Comparison of ENCODE assay signal across 24 cellular contexts in genomic region chr2:85831735-85832134, GRCh38. TPM values are rescaled to one million over a fixed set of nuclear protein-coding genes. Genes with fewer than 3 reads are reported as not detected.
DNase-seq lines count a peak whose midpoint lies in the region; ATAC-seq, FAIRE-seq and TF ChIP-seq lines count a peak whose summit lies in the region.
"Had no signal": no experiment of that assay in that cellular context is flagged by ENCODE, and none has a peak within 500 bp of the region (broad histone marks: within the 10 kb centered on the region; RNA-seq: fewer than 3 reads in every experiment).

No MANE protein-coding gene starts in this region.

- POLR2A ChIA-PET in activated CD8-positive, alpha-beta T cell treated with anti-CD3 and anti-CD28 coated beads for 36 hours (lab: Charles Lee), result interaction anchor here (0.6 to 2.2 kb wide), 5 partner anchors 8 to 802 kb away, joined by 3 to 10 read pairs (median 3); partner anchors contain the start of gene ST3GAL5
- POLR2A ChIA-PET in activated CD8-positive, alpha-beta T cell treated with anti-CD3 and anti-CD28 coated beads, Interleukin-2, amount 10 ng/mL, durations not matched to agents 7 days and 5 days (lab: Charles Lee), result interaction anchor here (1.0 kb wide), 1 partner anchor 205 kb away, joined by 3 read pairs; no protein-coding TSS in a partner anchor
- POLR2A ChIA-PET in GM12878 (lab: Charles Lee), result interaction anchor here (0.6 to 2.5 kb wide), 5 partner anchors 28 to 415 kb away, joined by 3 to 11 read pairs (median 4); no protein-coding TSS in a partner anchor

- TF ChIP-seq CTCF in activated CD8-positive, alpha-beta T cell treated with anti-CD3 and anti-CD28 coated beads for 36 hours (IDR thresholded peaks at IDR 0.05), result no peak
- TF ChIP-seq CTCF in GM06990 (IDR thresholded peaks at IDR 0.05; ENCODE audit: insufficient read depth, low read length, poor library complexity, severe bottlenecking) (no peak), GM12878 (IDR thresholded peaks at IDR 0.05 in 2 of 3, conservative IDR thresholded peaks at IDR 0.05 in 1 of 3; ENCODE audit: control insufficient read depth in 2 of 3, extremely low read depth in 1 of 3, insufficient read depth in 1 of 3, low read depth in 3 of 3, low read length in 3 of 3) (no peak)

- no peak for TF ChIP-seq POLR2A in GM12878 (IDR thresholded peaks at IDR 0.05; ENCODE audit: low read depth, low read length)
- no peak for TF ChIP-seq POLR2A in GM18505 (IDR thresholded peaks at IDR 0.05; ENCODE audit: borderline replicate concordance, extremely low read depth, insufficient read depth, insufficient read length)

- CTCF ChIA-PET in activated CD8-positive, alpha-beta T cell treated with anti-CD3 and anti-CD28 coated beads for 36 hours (lab: Charles Lee), result interaction anchor here (0.7 to 10.7 kb wide), 11 partner anchors 11 to 248 kb away, joined by 3 to 186 read pairs (median 6); partner anchors contain the start of gene ST3GAL5
- CTCF ChIA-PET in activated CD8-positive, alpha-beta T cell treated with anti-CD3 and anti-CD28 coated beads, Interleukin-2, amount 10 ng/mL, durations not matched to agents 7 days and 5 days (lab: Charles Lee), result interaction anchor here (0.9 to 11.2 kb wide), 12 partner anchors 10 to 257 kb away, joined by 3 to 442 read pairs (median 7); partner anchors contain the start of gene ST3GAL5
- CTCF ChIA-PET in GM12878 (lab: Yijun Ruan, JAX), result interaction anchor here (0.7 to 18.4 kb wide), 17 partner anchors 8 to 248 kb away, joined by 3 to 458 read pairs (median 5); partner anchors contain the start of gene ST3GAL5

- ATAC-seq in activated CD8-positive, alpha-beta T cell treated with anti-CD3 and anti-CD28 coated beads for 36 hours, result peak; percentile 32
- ATAC-seq in activated CD8-positive, alpha-beta T cell treated with anti-CD3 and anti-CD28 coated beads, Interleukin-2, amount 10 ng/mL, durations not matched to agents 7 days and 5 days, result no peak
- peak; percentile 47 for ATAC-seq in HG02678 (IDR thresholded peaks at IDR 0.05; ENCODE audit: unreplicated experiment)
- ATAC-seq in GM12878, result peak; percentile 76
- ATAC-seq in GM18505 (IDR thresholded peaks at IDR 0.05; ENCODE audit: unreplicated experiment), result no peak
- ATAC-seq in GM21576 (IDR thresholded peaks at IDR 0.05; ENCODE audit: unreplicated experiment), result no peak
- ATAC-seq: A549, Panc1 had no signal

- RAD21 ChIA-PET in GM12878 (lab: Charles Lee; ENCODE audit: unreplicated experiment), result interaction anchor here (0.9 to 10.5 kb wide), 10 partner anchors 11 to 247 kb away, joined by 3 to 259 read pairs (median 8); partner anchors contain the start of gene ST3GAL5

- peaks cover 28% of the 10 kb centered on the region for H3K4me1 Mint-ChIP-seq in activated CD8-positive, alpha-beta T cell treated with anti-CD3 and anti-CD28 coated beads for 36 hours (ENCODE audit: low read depth)
- peaks cover 42% of the 10 kb centered on the region for H3K4me1 Mint-ChIP-seq in activated CD8-positive, alpha-beta T cell treated with anti-CD3 and anti-CD28 coated beads, Interleukin-2, amount 10 ng/mL, durations not matched to agents 7 days and 5 days (ENCODE audit: low read depth)

- peaks cover 2% of the 10 kb centered on the region for H3K27me3 Mint-ChIP-seq in activated CD8-positive, alpha-beta T cell treated with anti-CD3 and anti-CD28 coated beads for 36 hours
- peaks cover 3% of the 10 kb centered on the region for H3K27me3 Mint-ChIP-seq in activated CD8-positive, alpha-beta T cell treated with anti-CD3 and anti-CD28 coated beads, Interleukin-2, amount 10 ng/mL, durations not matched to agents 7 days and 5 days (ENCODE audit: low read depth)
- H3K27me3 Mint-ChIP-seq: B cell had no signal

- no peak for TF ChIP-seq RAD21 in GM12878 (IDR thresholded peaks at IDR 0.05; ENCODE audit: insufficient read depth, low read depth, low read length)

- H3K4me3 ChIP-seq in GM06990 (replicated peaks; ENCODE audit: low read depth, low read length), result no peak overlapping the region
- no peak overlapping the region for H3K4me3 ChIP-seq in GM12878
- H3K4me3 ChIP-seq: A549 had no signal

- H3K4me3 Mint-ChIP-seq in activated CD8-positive, alpha-beta T cell treated with anti-CD3 and anti-CD28 coated beads for 36 hours, result no peak overlapping the region
- no peak overlapping the region for H3K4me3 Mint-ChIP-seq in activated CD8-positive, alpha-beta T cell treated with anti-CD3 and anti-CD28 coated beads, Interleukin-2, amount 10 ng/mL, durations not matched to agents 7 days and 5 days
- H3K4me3 Mint-ChIP-seq: B cell, CD14-positive monocyte, H9, HFFc6 had no signal

- no TSS peak for BruUV-seq in GM12878 (replicated peaks; lab: Mats Ljungman, UMichigan)

- H4K20me1 ChIP-seq in GM12878 (ENCODE audit: control insufficient read depth, insufficient read depth), result no peaks in the 10 kb centered on the region

- H3K36me3 Mint-ChIP-seq in activated CD8-positive, alpha-beta T cell treated with anti-CD3 and anti-CD28 coated beads for 36 hours (ENCODE audit: low read depth), result no peaks in the 10 kb centered on the region
- H3K36me3 Mint-ChIP-seq in activated CD8-positive, alpha-beta T cell treated with anti-CD3 and anti-CD28 coated beads, Interleukin-2, amount 10 ng/mL, durations not matched to agents 7 days and 5 days (ENCODE audit: low read depth), result peaks cover 8% of the 10 kb centered on the region
- H3K36me3 Mint-ChIP-seq: CD14-positive monocyte had no signal

- intact Hi-C loops in activated CD8-positive, alpha-beta T cell treated with anti-CD3 and anti-CD28 coated beads for 36 hours (cut with micrococcal nuclease), result no loop called here
- intact Hi-C loops in GM12878 (cut with micrococcal nuclease; ENCODE audit: unreplicated experiment), result loop anchor here (2.0 to 5.0 kb wide), 3 partner anchors 21 to 161 kb away; no protein-coding TSS in a partner anchor

- no peak overlapping the region for H3K27ac Mint-ChIP-seq in activated CD8-positive, alpha-beta T cell treated with anti-CD3 and anti-CD28 coated beads for 36 hours
- H3K27ac Mint-ChIP-seq in activated CD8-positive, alpha-beta T cell treated with anti-CD3 and anti-CD28 coated beads, Interleukin-2, amount 10 ng/mL, durations not matched to agents 7 days and 5 days, result no peak overlapping the region
- H3K27ac Mint-ChIP-seq: B cell, CD14-positive monocyte, H9, HFFc6 had no signal

- H3K36me3 ChIP-seq in GM06990 (ENCODE audit: control insufficient read depth, insufficient read depth, low read length), result no peaks in the 10 kb centered on the region
- H3K36me3 ChIP-seq in GM12878 (ENCODE audit: control insufficient read depth in 2 of 2, insufficient read depth in 2 of 2, low read length in 1 of 2), result no peaks in the 10 kb centered on the region

- no peak for DNase-seq in activated CD8-positive, alpha-beta T cell treated with anti-CD3 and anti-CD28 coated beads for 36 hours
- DNase-seq in activated CD8-positive, alpha-beta T cell treated with anti-CD3 and anti-CD28 coated beads, Interleukin-2, amount 10 ng/mL, durations not matched to agents 7 days and 5 days, result no peak
- DNase-seq in GM06990 (ENCODE audit: extremely low read depth, insufficient read length), result peak; percentile 30
- DNase-seq in GM12878 (ENCODE audit: low read depth, low spot score), result no peak
- DNase-seq in UCSD-AML1 (lab: John Stamatoyannopoulos, UW; ENCODE audit: unreplicated experiment), result no peak
- DNase-seq: H9; HFFc6; NCI-H1105; NCI-H146; NCI-H2029; NCI-H226; NCI-H510A treated with DMSO at 0.1 percent for 48 hours; NCI-H748 treated with DMSO at 0.1 percent for 48 hours; NK-92 treated with Interleukin-12 subunit alpha and Interleukin-12 subunit beta, amount 100 ng/mL, for 24 hours had no signal

- no peaks in the 10 kb centered on the region for H3K4me1 ChIP-seq in GM12878 (ENCODE audit: control insufficient read depth, insufficient read depth, low read length)

- no peak for FAIRE-seq in GM12878 (lab: Jason Lieb, UNC)
- FAIRE-seq: A549, G401.6, HTR-8/SVneo had no signal

- H2AFZ ChIP-seq in GM12878 (ENCODE audit: control insufficient read depth, low read depth, low read length), result no peak overlapping the region

- WGBS in GM12878 (ENCODE audit: insufficient coverage, insufficient replicate concordance, low lambda C conversion rate, missing lambda C conversion rate), result 0% methylated on average over 2 of the region's 2 CpGs

- SMC1A ChIA-PET in GM12878 (lab: Charles Lee; ENCODE audit: uncharacterized antibody, unreplicated experiment), result interaction anchor here (0.9 to 14.7 kb wide), 15 partner anchors 12 to 362 kb away, joined by 3 to 286 read pairs (median 6); partner anchors contain the start of genes POLR1A, PTCD3 and ST3GAL5

- H3K27ac ChIP-seq in GM12878 (ENCODE audit: control insufficient read depth, insufficient read depth), result no peak overlapping the region
- H3K27ac ChIP-seq: A549, KMS-11 had no signal

- TF ChIP-seq EP300 in GM12878 (IDR thresholded peaks at IDR 0.05; ENCODE audit: borderline replicate concordance in 1 of 2, control insufficient read depth in 1 of 2, low read depth in 2 of 2, low read length in 2 of 2), result no peak

- in situ Hi-C loops in GM12878 (cut with MboI), result no loop called here

- H3K9me3 Mint-ChIP-seq in activated CD8-positive, alpha-beta T cell treated with anti-CD3 and anti-CD28 coated beads for 36 hours, result no peaks in the 10 kb centered on the region
- no peaks in the 10 kb centered on the region for H3K9me3 Mint-ChIP-seq in activated CD8-positive, alpha-beta T cell treated with anti-CD3 and anti-CD28 coated beads, Interleukin-2, amount 10 ng/mL, durations not matched to agents 7 days and 5 days (ENCODE audit: insufficient read depth)
- H3K9me3 Mint-ChIP-seq: H9 had no signal

- no peaks in the 10 kb centered on the region for H3K79me2 ChIP-seq in GM12878 (ENCODE audit: control insufficient read depth, insufficient read depth, low read length)

- H3K9me3 ChIP-seq in GM12878 (replicated peaks; ENCODE audit: control insufficient read depth, insufficient read depth, low read length), result peaks cover 2% of the 10 kb centered on the region; the same call in 2 of the 3 replicates

- H3K27me3 ChIP-seq in GM06990 (replicated peaks; ENCODE audit: control insufficient read depth, insufficient read depth, low read length), result no peaks in the 10 kb centered on the region
- H3K27me3 ChIP-seq in GM12878 (replicated peaks in 1 of 2; ENCODE audit: control insufficient read depth in 2 of 2, insufficient read depth in 2 of 2, low read length in 1 of 2), result no peaks in the 10 kb centered on the region

- H3K9ac ChIP-seq in GM12878 (ENCODE audit: control insufficient read depth, insufficient read depth, low read length), result no peak overlapping the region
- H3K9ac ChIP-seq: KMS-11 had no signal

- H3K4me2 ChIP-seq in GM12878 (ENCODE audit: control insufficient read depth, insufficient read depth), result no peak overlapping the region
- H3K4me2 ChIP-seq: A549, KMS-11 had no signal

RNA-seq across cellular contexts. Expression of gene ST3GAL5, which starts 57.1 kb away (rescaled TPM):
- 10 to 100 TPM; 21.1 to 21.5 TPM for total RNA-seq in activated CD8-positive, alpha-beta T cell treated with anti-CD3 and anti-CD28 coated beads for 36 hours
- 10 to 100 TPM; 43.4 to 46.7 TPM for total RNA-seq in activated CD8-positive, alpha-beta T cell treated with anti-CD3 and anti-CD28 coated beads, Interleukin-2, amount 10 ng/mL, durations not matched to agents 7 days and 5 days
- total RNA-seq in GM12878 (2013; cell fraction: nucleolus; rRNA removed), result 208 and 222 TPM in 2 replicates
- 11.0 and 12.0 TPM in 2 replicates for total RNA-seq in GM12878 (2014; rRNA removed)
- total RNA-seq in GM12878 (2014; rRNA removed; fragmentation: Illumina TruSeq; extraction: Trizol), result 10.7 and 12.0 TPM in 2 replicates
- total RNA-seq in GM12878 (2021), result 9.7 and 11.4 TPM in 2 replicates
- polyA plus RNA-seq in GM12878 (2011; ENCODE audit: low read depth), result 3.8 TPM
- polyA plus RNA-seq in GM12878 (2011; rRNA removed), result 60.9 and 76.3 TPM in 2 replicates
- polyA plus RNA-seq in GM12878 (2011; cell fraction: cytosol; rRNA removed), result 31.9 and 36.9 TPM in 2 replicates
- polyA plus RNA-seq in GM12878 (2011; cell fraction: nucleus; rRNA removed), result 55.5 and 60.3 TPM in 2 replicates
- 4.4 and 5.5 TPM in 2 replicates for polyA plus RNA-seq in GM12878 (2012)
- polyA plus RNA-seq in GM12878 (2014; fragmentation: Illumina TruSeq; extraction: Trizol), result 11.3 and 13.5 TPM in 2 replicates
- 1 to 10 TPM; 5.6 to 7.5 TPM for polyA plus RNA-seq in GM12878 (2014; fragmentation: Nextera tagmentation; extraction: Ambion mirVana)
- polyA plus RNA-seq in GM12878 (2014; rRNA removed), result 8.4 and 9.6 TPM in 2 replicates
- polyA plus RNA-seq in GM12878 (2016; fragmentation: Nextera tagmentation; extraction: Ambion mirVana), result 1 to 10 TPM; 5.2 to 6.3 TPM
- 62.2 and 83.2 TPM in 2 replicates for polyA minus RNA-seq in GM12878 (2011; rRNA and poly(A)+ RNA removed)
- polyA minus RNA-seq in GM12878 (2011; cell fraction: cytosol; rRNA and poly(A)+ RNA removed), result 13.5 and 18.3 TPM in 2 replicates
- 42.6 and 63.8 TPM in 2 replicates for polyA minus RNA-seq in GM12878 (2011; cell fraction: nucleus; rRNA and poly(A)+ RNA removed)

Comparison
In these comparisons a context has a peak if more than half of its experiments do, and no peak if none do; other contexts are left out.
1. ATAC-seq: peak in activated CD8-positive, alpha-beta T cell treated with anti-CD3 and anti-CD28 coated beads for 36 hours (single experiment), HG02678 (single experiment) and GM12878 (single experiment); none in activated CD8-positive, alpha-beta T cell treated with anti-CD3 and anti-CD28 coated beads, Interleukin-2, amount 10 ng/mL, durations not matched to agents 7 days and 5 days (single experiment), GM18505 (single experiment) and GM21576 (single experiment).